In the genomic region with DNA sequence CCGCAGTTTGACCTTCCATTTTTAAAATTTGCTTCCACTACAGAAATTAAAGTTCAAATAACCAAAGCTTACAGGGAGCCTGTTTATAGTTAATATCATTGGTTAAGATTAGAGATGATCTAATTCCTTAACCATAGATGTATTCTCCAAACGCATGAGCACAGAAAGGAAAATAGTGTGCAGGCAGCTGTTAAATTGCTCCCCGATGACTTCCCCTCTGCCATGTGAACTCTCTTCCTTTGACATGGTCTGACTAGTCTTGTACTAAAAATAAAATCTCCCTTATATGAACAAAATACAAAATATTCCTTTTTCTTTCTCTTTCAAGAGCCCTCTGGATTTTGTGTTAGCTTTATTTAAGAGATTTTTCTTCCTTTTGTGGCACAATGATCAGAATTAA, we compare ENCODE assay signal across 17 cellular contexts.
DNase-seq lines count a peak whose midpoint lies in the region; TF ChIP-seq lines count a peak whose summit lies in the region.
"Had no signal": no experiment of that assay in that cellular context is flagged by ENCODE, and none has a peak within 500 bp of the region (broad histone marks: within the 10 kb centered on the region; RNA-seq: fewer than 3 reads in every experiment).

No MANE protein-coding gene starts in this region.

- DNase-seq in AG10803 (ENCODE audit: low read depth): peak; percentile 23
- DNase-seq in brain pericyte (ENCODE audit: low read depth, low spot score): peak; percentile 5
- DNase-seq in myocyte (ENCODE audit: low read depth): peak; percentile 74
- DNase-seq in stromal cell of bone marrow (ENCODE audit: low read depth): peak; percentile 31
- DNase-seq in prostate gland (ENCODE audit: low spot score): no peak
- no peak for DNase-seq in stimulated activated CD4-positive, alpha-beta T cell treated with anti-CD3 and anti-CD28 coated beads, Interleukin-1b, Interleukin-23, amount 100 ng/mL, for 48 hours
- DNase-seq in middle frontal gyrus (ENCODE audit: extremely low spot score, low spot score): no peak
- DNase-seq: CD4-positive, alpha-beta memory T cell; DMS153; DMS79; GF-D8; HCEC 1CT; IMR-90 had no signal

- intact Hi-C loops in prostate gland (cut with DNase I): no loop called here

- H3K9me3 ChIP-seq in prostate gland: no peaks in the 10 kb centered on the region
- H3K9me3 ChIP-seq: A549, BLaER1 had no signal

- H3K36me3 ChIP-seq in prostate gland: no peaks in the 10 kb centered on the region
- H3K36me3 ChIP-seq: BLaER1 had no signal

- TF ChIP-seq CTCF in AG10803 (conservative IDR thresholded peaks at IDR 0.05; ENCODE audit: low read length) (no peak), prostate gland (IDR thresholded peaks at IDR 0.05) (no peak)

- TF ChIP-seq POLR2A in prostate gland (IDR thresholded peaks at IDR 0.05): no peak

- no peaks in the 10 kb centered on the region for H3K4me1 ChIP-seq in prostate gland (replicated peaks)
- H3K4me1 ChIP-seq: A549, BLaER1 had no signal

- H3K4me3 ChIP-seq in AG10803 (ENCODE audit: low read length): no peak overlapping the region
- H3K4me3 ChIP-seq in prostate gland: no peak overlapping the region
- H3K4me3 ChIP-seq: A549, BLaER1, K562 had no signal

- WGBS in prostate gland: 77% methylated on average over 3 of the region's 3 CpGs

- no peak overlapping the region for H3K27ac ChIP-seq in prostate gland
- H3K27ac ChIP-seq: 22Rv1, A549, BLaER1 had no signal

- no peaks in the 10 kb centered on the region for H3K27me3 ChIP-seq in prostate gland (replicated peaks; ENCODE audit: insufficient read depth)
- H3K27me3 ChIP-seq: BLaER1 had no signal

Comparison
In these comparisons a context has a peak if more than half of its experiments do, and no peak if none do; other contexts are left out.
1. DNase-seq: peak in AG10803 (single experiment), brain pericyte (single experiment), myocyte (single experiment) and stromal cell of bone marrow (single experiment); none in prostate gland (single experiment), stimulated activated CD4-positive, alpha-beta T cell treated with anti-CD3 and anti-CD28 coated beads, Interleukin-1b, Interleukin-23, amount 100 ng/mL, for 48 hours (single experiment) and middle frontal gyrus (single experiment).